ENCODE assay signal across 23 cellular contexts in the genomic region with DNA sequence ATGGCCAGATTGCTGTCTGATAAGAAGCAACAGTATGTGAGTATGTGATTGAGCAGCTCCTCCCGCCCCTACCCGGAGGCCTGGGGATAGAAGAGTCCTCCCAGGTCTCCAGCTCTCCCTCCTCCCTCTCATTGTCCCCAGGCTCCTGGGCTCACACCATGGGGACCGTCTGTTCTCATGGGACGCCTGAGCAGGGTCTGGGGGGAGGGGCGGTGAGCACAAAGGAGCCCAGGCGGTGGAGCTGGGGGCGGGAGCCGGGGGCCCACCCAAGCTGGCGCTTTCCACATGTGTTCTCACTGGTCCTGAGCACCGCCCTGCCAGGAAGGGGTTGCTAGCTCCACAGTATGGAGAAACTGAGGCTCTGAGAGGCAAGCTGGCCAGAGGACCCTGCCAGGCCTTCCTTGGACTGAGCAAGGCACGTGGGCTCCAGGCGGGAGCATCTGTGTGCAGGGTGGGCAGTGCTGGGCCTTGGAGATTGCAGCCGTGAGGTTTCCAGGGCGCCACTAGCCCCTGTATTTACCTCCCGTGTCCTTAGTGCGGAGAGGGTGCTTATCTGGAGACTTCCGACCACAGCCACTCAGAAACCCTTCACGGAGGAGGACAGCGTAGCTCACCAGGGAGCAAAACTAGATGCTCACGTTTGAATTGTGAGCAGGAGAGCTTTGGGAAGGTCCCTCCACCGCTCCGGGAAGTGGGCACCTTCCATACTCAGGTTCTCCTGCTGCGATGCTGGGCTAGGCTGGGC. TPM values are rescaled to one million over a fixed set of nuclear protein-coding genes. Genes with fewer than 3 reads are reported as not detected.
DNase-seq lines count a peak whose midpoint lies in the region; ATAC-seq, FAIRE-seq and TF ChIP-seq lines count a peak whose summit lies in the region.
"Had no signal": no experiment of that assay in that cellular context is flagged by ENCODE, and none has a peak within 500 bp of the region (broad histone marks: within the 10 kb centered on the region; RNA-seq: fewer than 3 reads in every experiment).

No MANE protein-coding gene starts in this region.

- H3K4me1 Mint-ChIP-seq in Caco-2 (ENCODE audit: low read depth, unreplicated experiment): peaks cover 5% of the 10 kb centered on the region
- H3K4me1 Mint-ChIP-seq in nephron progenitor cell: peaks cover 28% of the 10 kb centered on the region

- no peak overlapping the region for H2AFZ ChIP-seq in endothelial cell of umbilical vein (ENCODE audit: low read depth, low read length)

- no peak overlapping the region for H3K4me3 Mint-ChIP-seq in Caco-2 (ENCODE audit: unreplicated experiment)
- H3K4me3 Mint-ChIP-seq in nephron progenitor cell: no peak overlapping the region
- H3K4me3 Mint-ChIP-seq: IgD-negative memory B cell; stimulated activated naive CD8-positive, alpha-beta T cell treated with anti-CD3 and anti-CD28 coated beads, Interleukin-15, Interleukin-2, amounts not matched to agents 100 ng/mL and 50 ng/mL, for 24 hours had no signal

- no peaks in the 10 kb centered on the region for H3K9me3 Mint-ChIP-seq in Caco-2 (ENCODE audit: unreplicated experiment)
- no peaks in the 10 kb centered on the region for H3K9me3 Mint-ChIP-seq in nephron progenitor cell
- H3K9me3 Mint-ChIP-seq: activated T-helper 2 cell treated with anti-CD3 and anti-CD28 coated beads, Interferon-gamma antibody, Interleukin-2, Interleukin-4, amounts not matched to agents 10 μg/mL and 5 μg/mL and 100 μg/mL, durations not matched to agents 14 hours and 24 hours and 36 hours; IgD-negative memory B cell; stimulated activated naive CD8-positive, alpha-beta T cell treated with anti-CD3 and anti-CD28 coated beads, Interleukin-15, Interleukin-2, amounts not matched to agents 100 ng/mL and 50 ng/mL, for 24 hours had no signal

- H3K9ac ChIP-seq in HUES64 (ENCODE audit: low read depth, low read length) (peak overlapping the region; percentile 38; the same call in 1 of the 2 replicates), endothelial cell of umbilical vein (replicated peaks; ENCODE audit: extremely low read depth, insufficient read depth, low read length) (no peak overlapping the region)

- H3K27me3 Mint-ChIP-seq in Caco-2 (ENCODE audit: insufficient read depth, unreplicated experiment): no peaks in the 10 kb centered on the region
- peaks cover 6% of the 10 kb centered on the region for H3K27me3 Mint-ChIP-seq in nephron progenitor cell (ENCODE audit: low read depth, poor library complexity)
- H3K27me3 Mint-ChIP-seq: IgD-negative memory B cell; stimulated activated naive CD8-positive, alpha-beta T cell treated with anti-CD3 and anti-CD28 coated beads, Interleukin-15, Interleukin-2, amounts not matched to agents 100 ng/mL and 50 ng/mL, for 24 hours had no signal

- no peaks in the 10 kb centered on the region for H4K20me1 ChIP-seq in endothelial cell of umbilical vein (replicated peaks; ENCODE audit: control insufficient read depth, extremely low read depth, insufficient read depth, low read length)

- no peaks in the 10 kb centered on the region for H3K27me3 ChIP-seq in Caco-2 (replicated peaks; ENCODE audit: control insufficient read depth, insufficient read depth, low read length)
- H3K27me3 ChIP-seq in HUES64 (ENCODE audit: insufficient read depth, low read length): no peaks in the 10 kb centered on the region
- H3K27me3 ChIP-seq in endothelial cell of umbilical vein (ENCODE audit: control insufficient read depth in 2 of 2, insufficient read depth in 2 of 2, low read length in 2 of 2): no peaks in the 10 kb centered on the region
- H3K27me3 ChIP-seq: cardiac muscle cell, right atrium auricular region had no signal

- FAIRE-seq in endothelial cell of umbilical vein (lab: Jason Lieb, UNC): no peak
- FAIRE-seq: frontal cortex had no signal

- intact Hi-C loops in Caco-2 (cut with micrococcal nuclease; ENCODE audit: unreplicated experiment) (no loop called here), endothelial cell of umbilical vein (cut with micrococcal nuclease) (no loop called here)

- H3K36me3 ChIP-seq in Caco-2 (ENCODE audit: control insufficient read depth, insufficient read depth, low read length) (peaks cover 1% of the 10 kb centered on the region; the same call in 1 of the 2 replicates), HUES64 (ENCODE audit: insufficient read depth, low read length) (peaks cover 17% of the 10 kb centered on the region), endothelial cell of umbilical vein (ENCODE audit: control insufficient read depth in 2 of 2, extremely low read depth in 1 of 2, insufficient read depth in 2 of 2, low read length in 2 of 2) (peaks cover 0 to 12% of the 10 kb centered on the region in 2 experiments)
- H3K36me3 ChIP-seq: cardiac muscle cell had no signal

- ATAC-seq in GM19467 (IDR thresholded peaks at IDR 0.05; ENCODE audit: unreplicated experiment) (no peak), GM19328 (IDR thresholded peaks at IDR 0.05; ENCODE audit: unreplicated experiment) (no peak)
- ATAC-seq: PC-3 had no signal

- H3K4me1 ChIP-seq in Caco-2: peaks cover 11% of the 10 kb centered on the region; the same call in 1 of the 2 replicates
- peaks cover 4% of the 10 kb centered on the region; the same call in 1 of the 2 replicates for H3K4me1 ChIP-seq in HUES64 (ENCODE audit: insufficient read depth, low read length)
- no peaks in the 10 kb centered on the region for H3K4me1 ChIP-seq in endothelial cell of umbilical vein (ENCODE audit: control insufficient read depth, extremely low read depth, insufficient read depth, low read length)

- no peaks in the 10 kb centered on the region for H3K79me2 ChIP-seq in endothelial cell of umbilical vein (ENCODE audit: control insufficient read depth, insufficient read depth, low read length)

- TF ChIP-seq CTCF in Caco-2 (IDR thresholded peaks at IDR 0.05; ENCODE audit: insufficient read depth in 1 of 2, low read depth in 1 of 2, low read length in 1 of 2, severe bottlenecking in 1 of 2, unreplicated experiment in 1 of 2) (no peak), endothelial cell of umbilical vein (IDR thresholded peaks at IDR 0.05; ENCODE audit: extremely low read depth in 1 of 2, insufficient read depth in 1 of 2, low read depth in 1 of 2, low read length in 2 of 2) (no peak), nephron progenitor cell (IDR thresholded peaks at IDR 0.05) (no peak)

- 78% methylated on average over 23 of the region's 23 CpGs for WGBS in HUES64

- BruUV-seq in Caco-2 (replicated peaks; lab: Mats Ljungman, UMichigan) (no TSS peak), endothelial cell of umbilical vein (replicated peaks; lab: Mats Ljungman, UMichigan) (no TSS peak)

- no peaks in the 10 kb centered on the region for H3K9me1 ChIP-seq in endothelial cell of umbilical vein (replicated peaks; ENCODE audit: control insufficient read depth, extremely low read depth, insufficient read depth, low read length)

- dilution Hi-C loops in endothelial cell of umbilical vein (cut with MboI; ENCODE audit: extremely low pct_ligation_motif_present, low sequenced_read_pairs): no loop called here

- H3K4me3 ChIP-seq in Caco-2 (ENCODE audit: low read depth, low read length) (no peak overlapping the region), HUES64 (ENCODE audit: low read length) (no peak overlapping the region), endothelial cell of umbilical vein (replicated peaks in 1 of 3; ENCODE audit: insufficient read depth in 1 of 3, low read depth in 1 of 3, low read length in 3 of 3) (no peak overlapping the region)
- H3K4me3 ChIP-seq: cardiac muscle cell, right atrium auricular region had no signal

- CTCF ChIA-PET in Caco-2 (lab: Charles Lee): interaction anchor here (0.9 kb wide), 1 partner anchor 10 kb away, joined by 3 read pairs; no protein-coding TSS in a partner anchor
- CTCF ChIA-PET in endothelial cell of umbilical vein (lab: Charles Lee): no interaction called here

- peaks cover 32% of the 10 kb centered on the region for H3K36me3 Mint-ChIP-seq in Caco-2 (ENCODE audit: insufficient read depth, unreplicated experiment)
- peaks cover 10% of the 10 kb centered on the region for H3K36me3 Mint-ChIP-seq in nephron progenitor cell (ENCODE audit: low read depth)
- H3K36me3 Mint-ChIP-seq: IgD-negative memory B cell had no signal

- DNase-seq in Caco-2 (no peak), endothelial cell of umbilical vein (ENCODE audit: low read depth, low spot score) (no peak), nephron progenitor cell (no peak), superior temporal gyrus (ENCODE audit: extremely low spot score) (no peak)
- no peak for DNase-seq in stimulated activated CD4-positive, alpha-beta T cell treated with anti-CD3 and anti-CD28 coated beads, Interleukin-2, amount 100 ng/mL, for 48 hours
- DNase-seq: activated CD4-positive, CD25-positive, alpha-beta regulatory T cell treated with anti-CD3 and anti-CD28 coated beads, Interleukin-2, amount 50 U/mL, for 72 hours; COR-L47; erythroblast; HCEC 1CT; NCI-H146; NCI-H82; occipital lobe; PC-3; T-helper 9 cell had no signal

- no peak for TF ChIP-seq POLR2A in endothelial cell of umbilical vein (IDR thresholded peaks at IDR 0.05; ENCODE audit: low read depth, low read length)

- H3K4me2 ChIP-seq in endothelial cell of umbilical vein (ENCODE audit: insufficient read depth, low read length): no peak overlapping the region

- POLR2A ChIA-PET in Caco-2 (lab: Charles Lee) (no interaction called here), endothelial cell of umbilical vein (lab: Charles Lee) (no interaction called here)

- H3K27ac ChIP-seq in HUES64 (ENCODE audit: low read depth, low read length) (no peak overlapping the region), endothelial cell of umbilical vein (ENCODE audit: insufficient read depth, low read depth, low read length) (no peak overlapping the region)

- H3K9me3 ChIP-seq in Caco-2: no peaks in the 10 kb centered on the region
- H3K9me3 ChIP-seq in HUES64 (ENCODE audit: insufficient read depth, low read depth, low read length): no peaks in the 10 kb centered on the region
- H3K9me3 ChIP-seq in endothelial cell of umbilical vein (replicated peaks; ENCODE audit: control insufficient read depth, insufficient read depth, low read length): no peaks in the 10 kb centered on the region
- H3K9me3 ChIP-seq: right atrium auricular region had no signal

- H3K27ac Mint-ChIP-seq in Caco-2 (ENCODE audit: unreplicated experiment) (peak overlapping the region; percentile 16), nephron progenitor cell (peak overlapping the region; percentile 93)
- H3K27ac Mint-ChIP-seq: activated T-helper 2 cell treated with anti-CD3 and anti-CD28 coated beads, Interferon-gamma antibody, Interleukin-2, Interleukin-4, amounts not matched to agents 10 μg/mL and 5 μg/mL and 100 μg/mL, durations not matched to agents 14 hours and 24 hours and 36 hours; stimulated activated naive CD8-positive, alpha-beta T cell treated with anti-CD3 and anti-CD28 coated beads, Interleukin-15, Interleukin-2, amounts not matched to agents 100 ng/mL and 50 ng/mL, for 24 hours had no signal

RNA-seq across cellular contexts. Expression of a gene that starts 37.4 kb away (rescaled TPM):
- 379 and 384 TPM in 2 replicates for total RNA-seq in Caco-2 (2022)
- polyA plus RNA-seq in HUES64 (2013, experiment 1 of 2): 297 TPM
- polyA plus RNA-seq in HUES64 (2013, experiment 2 of 2): 313 TPM
- total RNA-seq in endothelial cell of umbilical vein: 424 and 433 TPM in 2 replicates
- polyA plus RNA-seq in endothelial cell of umbilical vein: 211 and 335 TPM in 2 replicates
- 355 and 422 TPM in 2 replicates for polyA plus RNA-seq in endothelial cell of umbilical vein (2011; cell fraction: cytosol; rRNA removed)
- polyA plus RNA-seq in endothelial cell of umbilical vein (2011; cell fraction: nucleus; rRNA removed): 194 and 286 TPM in 2 replicates
- 421 and 422 TPM in 2 replicates for polyA plus RNA-seq in endothelial cell of umbilical vein (2012)
- 223 and 225 TPM in 2 replicates for polyA minus RNA-seq in endothelial cell of umbilical vein
- 78.6 TPM for polyA minus RNA-seq in endothelial cell of umbilical vein (2011; cell fraction: cytosol; rRNA and poly(A)+ RNA removed)
- polyA minus RNA-seq in endothelial cell of umbilical vein (2011; cell fraction: nucleus; rRNA and poly(A)+ RNA removed): 41.8 and 50.2 TPM in 2 replicates

RNA-seq across cellular contexts. Expression of a gene that starts 53.8 kb away (rescaled TPM):
- total RNA-seq in Caco-2 (2022) (4.2 and 4.8 TPM in 2 replicates), endothelial cell of umbilical vein (0.13 TPM in 1 of 2 replicates, not detected in the other)
- polyA plus RNA-seq in HUES64 (2013, experiment 1 of 2): 0.40 TPM
- polyA plus RNA-seq in HUES64 (2013, experiment 2 of 2): 0.19 TPM
- polyA plus RNA-seq in endothelial cell of umbilical vein: 0.03 and 0.05 TPM in 2 replicates
- 0.03 TPM in 1 of 2 replicates, not detected in the other for polyA plus RNA-seq in endothelial cell of umbilical vein (2011; cell fraction: cytosol; rRNA removed)
- 0.17 and 0.52 TPM in 2 replicates for polyA plus RNA-seq in endothelial cell of umbilical vein (2011; cell fraction: nucleus; rRNA removed)
- polyA plus RNA-seq in endothelial cell of umbilical vein (2012): 1.8 and 2.3 TPM in 2 replicates
- not detected in 2 replicates for polyA minus RNA-seq in endothelial cell of umbilical vein
- 3.2 TPM for polyA minus RNA-seq in endothelial cell of umbilical vein (2011; cell fraction: cytosol; rRNA and poly(A)+ RNA removed)
- polyA minus RNA-seq in endothelial cell of umbilical vein (2011; cell fraction: nucleus; rRNA and poly(A)+ RNA removed): not detected in 2 replicates
- total RNA-seq: activated T-helper 2 cell treated with anti-CD3 and anti-CD28 coated beads, Interferon-gamma antibody, Interleukin-2, Interleukin-4, amounts not matched to agents 10 μg/mL and 5 μg/mL and 100 μg/mL, durations not matched to agents 14 hours and 24 hours and 36 hours had no signal
